ENCODE assay signal across 8 cellular contexts in genomic region chr7:118214051-118214832, GRCh38. TPM values are rescaled to one million over a fixed set of nuclear protein-coding genes. Genes with fewer than 3 reads are reported as not detected.
DNase-seq lines count a peak whose midpoint lies in the region; ATAC-seq and TF ChIP-seq lines count a peak whose summit lies in the region.

No MANE protein-coding gene starts in this region.

- no peak for TF ChIP-seq CTCF in GM12875 (IDR thresholded peaks at IDR 0.05; ENCODE audit: borderline replicate concordance, insufficient read depth, low read depth, low read length)

- peak; percentile 20 for DNase-seq in NCI-H187 treated with DMSO at 0.1 percent for 48 hours (lab: John Stamatoyannopoulos, UW)
- peak; percentile 51 to 53 for DNase-seq in activated CD4-positive, alpha-beta T cell treated with anti-CD3 and anti-CD28 coated beads for 24 hours (ENCODE audit: low read depth in 2 of 2)
- DNase-seq in lung microvascular endothelial cell (ENCODE audit: low read depth in 2 of 2): peak; percentile 73 to 77
- DNase-seq in stimulated activated CD8-positive, alpha-beta memory T cell treated with anti-CD3 and anti-CD28 coated beads, Interleukin-15, amount 100 ng/mL, for 48 hours (ENCODE audit: low read depth in 2 of 2): peak; percentile 77 to 80
- DNase-seq in Kasumi-1 (lab: John Stamatoyannopoulos, UW): no peak

- H3K27ac ChIP-seq in cingulate gyrus (ENCODE audit: low read depth, low read length): peak overlapping the region; percentile 52

- ATAC-seq in HG02588 (IDR thresholded peaks at IDR 0.05; ENCODE audit: unreplicated experiment): peak; percentile 95

- H3K4me3 ChIP-seq in GM12875 (ENCODE audit: low read depth, low read length): peak overlapping the region; percentile 53

RNA-seq across cellular contexts. Expression of gene ANKRD7, which starts 10.3 kb away (rescaled TPM):
- 0.22 and 0.40 TPM in 2 replicates for total RNA-seq in lung microvascular endothelial cell

RNA-seq across cellular contexts. Expression of gene LSM8, which starts 30.3 kb away (rescaled TPM):
- 37.0 and 37.1 TPM in 2 replicates for total RNA-seq in lung microvascular endothelial cell

Comparison
In these comparisons a context has a peak if more than half of its experiments do, and no peak if none do; other contexts are left out.
1. DNase-seq: peak in NCI-H187 treated with DMSO at 0.1 percent for 48 hours (single experiment), activated CD4-positive, alpha-beta T cell treated with anti-CD3 and anti-CD28 coated beads for 24 hours (2 of 2), lung microvascular endothelial cell (2 of 2) and stimulated activated CD8-positive, alpha-beta memory T cell treated with anti-CD3 and anti-CD28 coated beads, Interleukin-15, amount 100 ng/mL, for 48 hours (2 of 2); none in Kasumi-1 (0 of 2).